In the genomic region with DNA sequence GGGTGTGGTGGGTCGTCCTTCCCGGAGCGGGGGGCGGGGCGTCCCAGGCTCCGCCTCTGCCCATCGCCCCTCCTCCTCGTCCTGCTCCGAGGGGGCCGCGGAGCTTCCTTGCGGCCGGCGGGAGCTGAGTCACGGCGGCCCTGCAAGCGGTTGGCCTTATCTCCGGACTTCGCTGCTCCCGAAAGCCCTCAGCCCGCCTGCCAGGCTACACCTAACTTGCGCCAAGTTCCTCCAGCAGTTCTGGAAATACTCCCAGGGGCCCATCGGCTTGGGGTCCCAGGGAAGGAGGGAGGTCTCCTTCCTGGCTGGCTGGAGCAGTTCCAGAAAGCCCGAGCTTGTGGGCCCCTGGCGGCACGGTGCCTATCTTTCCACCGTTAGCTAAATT, we compare ENCODE assay signal across 8 cellular contexts. TPM values are rescaled to one million over a fixed set of nuclear protein-coding genes. Genes with fewer than 3 reads are reported as not detected.
DNase-seq lines count a peak whose midpoint lies in the region; ATAC-seq and TF ChIP-seq lines count a peak whose summit lies in the region.

No MANE protein-coding gene starts in this region.

- no peaks in the 10 kb centered on the region for H3K9me3 ChIP-seq in liver (ENCODE audit: control insufficient read depth in 4 of 4, low read length in 3 of 4)

- peak overlapping the region; percentile 68 for H3K4me3 Mint-ChIP-seq in activated CD4-positive, alpha-beta T cell treated with anti-CD3 and anti-CD28 coated beads, Interleukin-2, amount 10 ng/mL, durations not matched to agents 7 days and 5 days

- peak overlapping the region; percentile 75 to 76 for H3K9ac ChIP-seq in liver (ENCODE audit: low read depth in 1 of 2, low read length in 2 of 2)

- CTCF ChIA-PET in activated CD4-positive, alpha-beta T cell treated with anti-CD3 and anti-CD28 coated beads, Interleukin-2, amount 10 ng/mL, durations not matched to agents 7 days and 5 days (lab: Charles Lee) = interaction anchor here (0.6 to 1.4 kb wide), 5 partner anchors 10 to 62 kb away, joined by 3 to 5 read pairs (median 4); no protein-coding TSS in a partner anchor

- H3K4me1 Mint-ChIP-seq in activated CD4-positive, alpha-beta T cell treated with anti-CD3 and anti-CD28 coated beads, Interleukin-2, amount 10 ng/mL, durations not matched to agents 7 days and 5 days = peaks cover 12% of the 10 kb centered on the region

- H3K27me3 ChIP-seq in dorsolateral prefrontal cortex = no peaks in the 10 kb centered on the region
- no peaks in the 10 kb centered on the region for H3K27me3 ChIP-seq in liver (ENCODE audit: control insufficient read depth in 4 of 4, insufficient read depth in 4 of 4, low read length in 3 of 4)

- DNase-seq in NCI-H2196 (lab: John Stamatoyannopoulos, UW; ENCODE audit: unreplicated experiment) = peak; percentile 84
- DNase-seq in activated CD4-positive, alpha-beta T cell treated with anti-CD3 and anti-CD28 coated beads, Interleukin-2, amount 10 ng/mL, durations not matched to agents 7 days and 5 days = no peak
- peak; percentile 69 to 89 (median 76) for DNase-seq in dorsolateral prefrontal cortex
- peak; percentile 45 to 48 for DNase-seq in stimulated activated CD4-positive, alpha-beta T cell treated with anti-CD3 and anti-CD28 coated beads, Interleukin-4, amount 100 ng/mL, for 48 hours (ENCODE audit: low read depth in 2 of 2)

- TF ChIP-seq POLR2A in GM15510 (IDR thresholded peaks at IDR 0.05; ENCODE audit: borderline replicate concordance, extremely low read depth, insufficient read length) = peak; percentile 88

- intact Hi-C loops in dorsolateral prefrontal cortex (cut with DNase I) = loop anchor here (1.0 to 5.0 kb wide), 5 partner anchors 53 to 94 kb away; a partner anchor contains a TSS

- peaks cover 9 to 24% (median 16%) of the 10 kb centered on the region in 4 donors for H3K4me1 ChIP-seq in liver (ENCODE audit: control insufficient read depth in 4 of 4, insufficient read depth in 4 of 4, low read length in 3 of 4)

- peak; percentile 43 for ATAC-seq in HG02938 (IDR thresholded peaks at IDR 0.05; ENCODE audit: unreplicated experiment)

- H3K27me3 Mint-ChIP-seq in activated CD4-positive, alpha-beta T cell treated with anti-CD3 and anti-CD28 coated beads, Interleukin-2, amount 10 ng/mL, durations not matched to agents 7 days and 5 days = no peaks in the 10 kb centered on the region

- WGBS in liver = under 1% methylated on average over 27 of the region's 27 CpGs

- H3K27ac Mint-ChIP-seq in activated CD4-positive, alpha-beta T cell treated with anti-CD3 and anti-CD28 coated beads, Interleukin-2, amount 10 ng/mL, durations not matched to agents 7 days and 5 days = peak overlapping the region; percentile 83

- peak overlapping the region; percentile 91 for H3K27ac ChIP-seq in 22Rv1
- peak overlapping the region; percentile 76 to 99 (median 96) for H3K27ac ChIP-seq in dorsolateral prefrontal cortex
- peak overlapping the region; percentile 93 to 98 for H3K27ac ChIP-seq in liver (ENCODE audit: low read depth in 1 of 2, low read length in 2 of 2)

- H3K9me3 Mint-ChIP-seq in activated CD4-positive, alpha-beta T cell treated with anti-CD3 and anti-CD28 coated beads, Interleukin-2, amount 10 ng/mL, durations not matched to agents 7 days and 5 days = no peaks in the 10 kb centered on the region

- TF ChIP-seq CTCF in 22Rv1 (IDR thresholded peaks at IDR 0.05) (no peak), dorsolateral prefrontal cortex (IDR thresholded peaks at IDR 0.05 in 54 of 56, conservative IDR thresholded peaks at IDR 0.05 in 2 of 56; ENCODE audit: low read depth in 1 of 56, partially characterized antibody in 56 of 56) (peak in 3 of 56 donors; percentile 5 to 16 (median 12)), liver (IDR thresholded peaks at IDR 0.05; ENCODE audit: low read depth, low read length, missing input control) (no peak)

- TF ChIP-seq RAD21 in liver (IDR thresholded peaks at IDR 0.05) = peak; percentile 16 to 37

- no peaks in the 10 kb centered on the region for H3K36me3 Mint-ChIP-seq in activated CD4-positive, alpha-beta T cell treated with anti-CD3 and anti-CD28 coated beads, Interleukin-2, amount 10 ng/mL, durations not matched to agents 7 days and 5 days (ENCODE audit: low read depth)

- no peaks in the 10 kb centered on the region for H3K36me3 ChIP-seq in liver (ENCODE audit: control insufficient read depth in 4 of 4, insufficient read depth in 3 of 4, low read depth in 1 of 4, low read length in 3 of 4)

- POLR2A ChIA-PET in activated CD4-positive, alpha-beta T cell treated with anti-CD3 and anti-CD28 coated beads, Interleukin-2, amount 10 ng/mL, durations not matched to agents 7 days and 5 days (lab: Charles Lee) = interaction anchor here (1.0 to 1.1 kb wide), 2 partner anchors 36 to 240 kb away, joined by 3 read pairs; a partner anchor contains a TSS

- peak overlapping the region; percentile 36 to 79 (median 66) for H3K4me3 ChIP-seq in dorsolateral prefrontal cortex
- H3K4me3 ChIP-seq in liver (ENCODE audit: low read depth in 1 of 3, low read length in 3 of 3) = peak overlapping the region; percentile 30 to 64 (median 60)

TF ChIP-seq in liver, 16 proteins besides CTCF, POLR2A, EP300 and RAD21:
- no peak for TF ChIP-seq SP1 (IDR thresholded peaks at IDR 0.05)
- TF ChIP-seq HNF4G (IDR thresholded peaks at IDR 0.05) = no peak
- TF ChIP-seq JUND (IDR thresholded peaks at IDR 0.05) = peak; percentile 58 to 70
- TF ChIP-seq FOXA2 (IDR thresholded peaks at IDR 0.05) = no peak
- TF ChIP-seq, protein P1, sequence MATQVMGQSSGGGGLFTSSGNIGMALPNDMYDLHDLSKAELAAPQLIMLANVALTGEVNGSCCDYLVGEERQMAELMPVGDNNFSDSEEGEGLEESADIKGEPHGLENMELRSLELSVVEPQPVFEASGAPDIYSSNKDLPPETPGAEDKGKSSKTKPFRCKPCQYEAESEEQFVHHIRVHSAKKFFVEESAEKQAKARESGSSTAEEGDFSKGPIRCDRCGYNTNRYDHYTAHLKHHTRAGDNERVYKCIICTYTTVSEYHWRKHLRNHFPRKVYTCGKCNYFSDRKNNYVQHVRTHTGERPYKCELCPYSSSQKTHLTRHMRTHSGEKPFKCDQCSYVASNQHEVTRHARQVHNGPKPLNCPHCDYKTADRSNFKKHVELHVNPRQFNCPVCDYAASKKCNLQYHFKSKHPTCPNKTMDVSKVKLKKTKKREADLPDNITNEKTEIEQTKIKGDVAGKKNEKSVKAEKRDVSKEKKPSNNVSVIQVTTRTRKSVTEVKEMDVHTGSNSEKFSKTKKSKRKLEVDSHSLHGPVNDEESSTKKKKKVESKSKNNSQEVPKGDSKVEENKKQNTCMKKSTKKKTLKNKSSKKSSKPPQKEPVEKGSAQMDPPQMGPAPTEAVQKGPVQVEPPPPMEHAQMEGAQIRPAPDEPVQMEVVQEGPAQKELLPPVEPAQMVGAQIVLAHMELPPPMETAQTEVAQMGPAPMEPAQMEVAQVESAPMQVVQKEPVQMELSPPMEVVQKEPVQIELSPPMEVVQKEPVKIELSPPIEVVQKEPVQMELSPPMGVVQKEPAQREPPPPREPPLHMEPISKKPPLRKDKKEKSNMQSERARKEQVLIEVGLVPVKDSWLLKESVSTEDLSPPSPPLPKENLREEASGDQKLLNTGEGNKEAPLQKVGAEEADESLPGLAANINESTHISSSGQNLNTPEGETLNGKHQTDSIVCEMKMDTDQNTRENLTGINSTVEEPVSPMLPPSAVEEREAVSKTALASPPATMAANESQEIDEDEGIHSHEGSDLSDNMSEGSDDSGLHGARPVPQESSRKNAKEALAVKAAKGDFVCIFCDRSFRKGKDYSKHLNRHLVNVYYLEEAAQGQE (IDR thresholded peaks at IDR 0.05) = peak; percentile 19
- no peak for TF ChIP-seq TAF1 (conservative IDR thresholded peaks at IDR 0.05)
- TF ChIP-seq, protein P2, sequence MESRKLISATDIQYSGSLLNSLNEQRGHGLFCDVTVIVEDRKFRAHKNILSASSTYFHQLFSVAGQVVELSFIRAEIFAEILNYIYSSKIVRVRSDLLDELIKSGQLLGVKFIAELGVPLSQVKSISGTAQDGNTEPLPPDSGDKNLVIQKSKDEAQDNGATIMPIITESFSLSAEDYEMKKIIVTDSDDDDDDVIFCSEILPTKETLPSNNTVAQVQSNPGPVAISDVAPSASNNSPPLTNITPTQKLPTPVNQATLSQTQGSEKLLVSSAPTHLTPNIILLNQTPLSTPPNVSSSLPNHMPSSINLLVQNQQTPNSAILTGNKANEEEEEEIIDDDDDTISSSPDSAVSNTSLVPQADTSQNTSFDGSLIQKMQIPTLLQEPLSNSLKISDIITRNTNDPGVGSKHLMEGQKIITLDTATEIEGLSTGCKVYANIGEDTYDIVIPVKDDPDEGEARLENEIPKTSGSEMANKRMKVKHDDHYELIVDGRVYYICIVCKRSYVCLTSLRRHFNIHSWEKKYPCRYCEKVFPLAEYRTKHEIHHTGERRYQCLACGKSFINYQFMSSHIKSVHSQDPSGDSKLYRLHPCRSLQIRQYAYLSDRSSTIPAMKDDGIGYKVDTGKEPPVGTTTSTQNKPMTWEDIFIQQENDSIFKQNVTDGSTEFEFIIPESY (IDR thresholded peaks at IDR 0.05) = no peak
TF ChIP-seq in liver: peak in this region for 2.

RNA-seq across cellular contexts. Expression of a gene that starts 54.2 kb away (rescaled TPM):
- 10 to 100 TPM; 24.1 to 27.6 TPM for total RNA-seq in activated CD4-positive, alpha-beta T cell treated with anti-CD3 and anti-CD28 coated beads, Interleukin-2, amount 10 ng/mL, durations not matched to agents 7 days and 5 days
- 10 to 100 TPM; 16.6 to 49.6 (median 33.7) TPM for total RNA-seq in dorsolateral prefrontal cortex
- 10 to 100 TPM in 1 of 2 donors, 1 to 10 TPM in 1; 7.8 to 10.8 TPM for total RNA-seq in liver
- 10 to 100 TPM in 1 of 2 donors, 1 to 10 TPM in 1; 7.2 to 13.3 TPM for polyA plus RNA-seq in liver

RNA-seq across cellular contexts. Expression of a gene that starts 59.6 kb away (rescaled TPM):
- 10 to 100 TPM; 92.5 to 93.8 TPM for total RNA-seq in activated CD4-positive, alpha-beta T cell treated with anti-CD3 and anti-CD28 coated beads, Interleukin-2, amount 10 ng/mL, durations not matched to agents 7 days and 5 days
- 100 to 1,000 TPM in 59 of 120 experiments, 10 to 100 TPM in 61; 64.6 to 141 (median 99.8) TPM for total RNA-seq in dorsolateral prefrontal cortex
- 10 to 100 TPM in 1 of 2 donors, 1 to 10 TPM in 1; 5.7 to 11.4 TPM for total RNA-seq in liver
- polyA plus RNA-seq in liver = 1 to 10 TPM; 3.9 to 5.3 TPM

Comparison
In these comparisons a context has a peak if more than half of its experiments do, and no peak if none do; other contexts are left out.
1. RNA of a gene that starts 59.6 kb away (total RNA-seq): 64.6 to 141 TPM in dorsolateral prefrontal cortex and 92.5 to 93.8 TPM in activated CD4-positive, alpha-beta T cell treated with anti-CD3 and anti-CD28 coated beads, Interleukin-2, amount 10 ng/mL, durations not matched to agents 7 days and 5 days; 5.7 to 11.4 TPM in liver; every median in the first group is over 4 times any median in the second.
2. Peak in every context shown above with its lines, with median percentiles within 50 percentile points of each other: H3K27ac ChIP-seq.